Comparison of ENCODE assay signal across 1 cellular context in the genomic region with DNA sequence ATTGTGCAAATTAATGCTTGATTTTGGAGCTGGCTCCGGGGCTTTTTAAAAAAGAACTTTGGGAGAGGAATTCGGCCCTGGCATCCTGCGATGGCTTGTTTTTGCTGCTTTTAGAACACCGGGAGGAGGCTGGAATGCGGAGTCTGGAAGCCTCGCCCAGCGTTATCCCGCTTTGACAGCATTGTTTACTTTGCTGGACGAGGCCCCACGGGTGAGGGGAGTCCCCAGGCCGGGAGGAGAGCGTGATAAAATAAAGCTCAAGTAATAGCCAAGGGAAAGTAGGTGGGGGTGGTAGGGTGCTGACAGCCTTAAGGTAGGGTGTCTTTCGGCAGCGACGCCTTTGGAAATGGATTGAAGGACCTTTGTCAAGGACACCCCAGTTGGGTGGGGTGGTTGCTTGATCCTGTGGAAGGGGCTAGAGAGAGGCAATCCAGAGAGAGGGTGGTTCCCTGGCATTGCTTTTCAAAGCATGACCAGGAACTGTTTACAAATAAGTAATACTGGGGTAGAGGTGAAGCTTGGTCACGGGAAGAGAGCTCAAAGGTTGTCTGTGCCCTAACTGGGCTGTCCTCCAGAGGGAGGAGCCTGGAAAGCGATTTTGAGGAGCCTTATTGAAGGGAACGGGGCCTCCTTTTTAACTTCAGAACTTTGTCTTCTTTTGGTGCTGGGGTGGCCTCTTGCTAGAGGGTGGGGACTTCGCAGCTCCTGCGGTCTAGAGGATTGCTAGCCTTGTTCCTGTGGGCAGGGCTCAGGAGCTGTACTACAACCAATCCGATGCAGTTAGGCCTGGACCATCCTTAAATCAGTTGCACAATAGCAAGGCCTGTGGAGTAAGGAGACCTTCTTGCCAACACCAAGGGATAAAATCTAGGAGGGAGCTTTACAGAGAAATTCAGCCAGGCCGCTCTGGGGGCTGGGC.
TF ChIP-seq lines count a peak whose summit lies in the region.

No MANE protein-coding gene starts in this region.

TF ChIP-seq in HepG2, 621 proteins besides CTCF, POLR2A, EP300 and RAD21 (continued from another document and continues in another):
- TF ChIP-seq, protein P1, sequence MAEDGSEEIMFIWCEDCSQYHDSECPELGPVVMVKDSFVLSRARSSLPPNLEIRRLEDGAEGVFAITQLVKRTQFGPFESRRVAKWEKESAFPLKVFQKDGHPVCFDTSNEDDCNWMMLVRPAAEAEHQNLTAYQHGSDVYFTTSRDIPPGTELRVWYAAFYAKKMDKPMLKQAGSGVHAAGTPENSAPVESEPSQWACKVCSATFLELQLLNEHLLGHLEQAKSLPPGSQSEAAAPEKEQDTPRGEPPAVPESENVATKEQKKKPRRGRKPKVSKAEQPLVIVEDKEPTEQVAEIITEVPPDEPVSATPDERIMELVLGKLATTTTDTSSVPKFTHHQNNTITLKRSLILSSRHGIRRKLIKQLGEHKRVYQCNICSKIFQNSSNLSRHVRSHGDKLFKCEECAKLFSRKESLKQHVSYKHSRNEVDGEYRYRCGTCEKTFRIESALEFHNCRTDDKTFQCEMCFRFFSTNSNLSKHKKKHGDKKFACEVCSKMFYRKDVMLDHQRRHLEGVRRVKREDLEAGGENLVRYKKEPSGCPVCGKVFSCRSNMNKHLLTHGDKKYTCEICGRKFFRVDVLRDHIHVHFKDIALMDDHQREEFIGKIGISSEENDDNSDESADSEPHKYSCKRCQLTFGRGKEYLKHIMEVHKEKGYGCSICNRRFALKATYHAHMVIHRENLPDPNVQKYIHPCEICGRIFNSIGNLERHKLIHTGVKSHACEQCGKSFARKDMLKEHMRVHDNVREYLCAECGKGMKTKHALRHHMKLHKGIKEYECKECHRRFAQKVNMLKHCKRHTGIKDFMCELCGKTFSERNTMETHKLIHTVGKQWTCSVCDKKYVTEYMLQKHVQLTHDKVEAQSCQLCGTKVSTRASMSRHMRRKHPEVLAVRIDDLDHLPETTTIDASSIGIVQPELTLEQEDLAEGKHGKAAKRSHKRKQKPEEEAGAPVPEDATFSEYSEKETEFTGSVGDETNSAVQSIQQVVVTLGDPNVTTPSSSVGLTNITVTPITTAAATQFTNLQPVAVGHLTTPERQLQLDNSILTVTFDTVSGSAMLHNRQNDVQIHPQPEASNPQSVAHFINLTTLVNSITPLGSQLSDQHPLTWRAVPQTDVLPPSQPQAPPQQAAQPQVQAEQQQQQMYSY (CRISPR knock-in tag; IDR thresholded peaks at IDR 0.05), result no peak
- TF ChIP-seq ZNF33B (CRISPR knock-in tag; IDR thresholded peaks at IDR 0.05) (no peak), GTF2F1 (IDR thresholded peaks at IDR 0.05; ENCODE audit: low read length) (no peak), PTBP1 (IDR thresholded peaks at IDR 0.05; ENCODE audit: low read depth, low read length, poor library complexity, severe bottlenecking) (no peak), ZNF512B (CRISPR knock-in tag; IDR thresholded peaks at IDR 0.05; ENCODE audit: borderline replicate concordance) (no peak), MAFF (IDR thresholded peaks at IDR 0.05; ENCODE audit: low read depth, low read length) (no peak), ZNF572 (CRISPR knock-in tag; IDR thresholded peaks at IDR 0.05) (no peak), ZBTB3 (CRISPR knock-in tag; IDR thresholded peaks at IDR 0.05; ENCODE audit: borderline replicate concordance, low read depth) (no peak), PITX1 (CRISPR knock-in tag; IDR thresholded peaks at IDR 0.05) (no peak; the same call in 1 of the 2 replicates), HNRNPK (IDR thresholded peaks at IDR 0.05; ENCODE audit: low read depth, low read length, poor library complexity, severe bottlenecking) (no peak), PHF5A (CRISPR knock-in tag; IDR thresholded peaks at IDR 0.05; ENCODE audit: low read depth, unreplicated experiment) (no peak), ZHX2 (IDR thresholded peaks at IDR 0.05; ENCODE audit: low read depth) (no peak), ZHX2 (CRISPR knock-in tag; IDR thresholded peaks at IDR 0.05; ENCODE audit: borderline replicate concordance) (no peak), ZBTB38 (CRISPR knock-in tag; IDR thresholded peaks at IDR 0.05) (no peak), IRX3 (CRISPR knock-in tag; IDR thresholded peaks at IDR 0.05; ENCODE audit: borderline replicate concordance, low read depth) (no peak), NR2F1 (CRISPR knock-in tag; IDR thresholded peaks at IDR 0.05) (peak in 1 of 2 experiments; percentile 48; a peak in 1 of 4 replicates), PCBP2 (optimal IDR thresholded peaks at IDR 0.05; ENCODE audit: low read depth, low read length, poor library complexity, severe bottlenecking) (no peak)
- TF ChIP-seq, protein P2, sequence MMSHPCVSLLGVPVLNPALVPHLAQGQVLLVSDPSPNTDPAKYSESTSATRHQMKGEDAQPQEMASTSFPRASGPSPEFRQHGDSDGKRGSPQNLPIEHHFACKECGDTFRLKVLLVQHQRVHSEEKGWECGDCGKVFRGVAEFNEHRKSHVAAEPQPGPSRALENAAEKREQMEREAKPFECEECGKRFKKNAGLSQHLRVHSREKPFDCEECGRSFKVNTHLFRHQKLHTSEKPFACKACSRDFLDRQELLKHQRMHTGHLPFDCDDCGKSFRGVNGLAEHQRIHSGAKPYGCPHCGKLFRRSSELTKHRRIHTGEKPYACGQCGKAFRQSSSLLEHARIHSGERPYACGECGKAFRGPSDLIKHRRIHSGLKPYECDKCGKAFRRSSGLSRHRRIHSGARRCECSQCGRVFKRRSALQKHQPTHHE (CRISPR knock-in tag; IDR thresholded peaks at IDR 0.05; ENCODE audit: borderline replicate concordance), result 0 out of 2 replicates have a peak, but pooled peaks have one; percentile 1
- TF ChIP-seq, protein P3, sequence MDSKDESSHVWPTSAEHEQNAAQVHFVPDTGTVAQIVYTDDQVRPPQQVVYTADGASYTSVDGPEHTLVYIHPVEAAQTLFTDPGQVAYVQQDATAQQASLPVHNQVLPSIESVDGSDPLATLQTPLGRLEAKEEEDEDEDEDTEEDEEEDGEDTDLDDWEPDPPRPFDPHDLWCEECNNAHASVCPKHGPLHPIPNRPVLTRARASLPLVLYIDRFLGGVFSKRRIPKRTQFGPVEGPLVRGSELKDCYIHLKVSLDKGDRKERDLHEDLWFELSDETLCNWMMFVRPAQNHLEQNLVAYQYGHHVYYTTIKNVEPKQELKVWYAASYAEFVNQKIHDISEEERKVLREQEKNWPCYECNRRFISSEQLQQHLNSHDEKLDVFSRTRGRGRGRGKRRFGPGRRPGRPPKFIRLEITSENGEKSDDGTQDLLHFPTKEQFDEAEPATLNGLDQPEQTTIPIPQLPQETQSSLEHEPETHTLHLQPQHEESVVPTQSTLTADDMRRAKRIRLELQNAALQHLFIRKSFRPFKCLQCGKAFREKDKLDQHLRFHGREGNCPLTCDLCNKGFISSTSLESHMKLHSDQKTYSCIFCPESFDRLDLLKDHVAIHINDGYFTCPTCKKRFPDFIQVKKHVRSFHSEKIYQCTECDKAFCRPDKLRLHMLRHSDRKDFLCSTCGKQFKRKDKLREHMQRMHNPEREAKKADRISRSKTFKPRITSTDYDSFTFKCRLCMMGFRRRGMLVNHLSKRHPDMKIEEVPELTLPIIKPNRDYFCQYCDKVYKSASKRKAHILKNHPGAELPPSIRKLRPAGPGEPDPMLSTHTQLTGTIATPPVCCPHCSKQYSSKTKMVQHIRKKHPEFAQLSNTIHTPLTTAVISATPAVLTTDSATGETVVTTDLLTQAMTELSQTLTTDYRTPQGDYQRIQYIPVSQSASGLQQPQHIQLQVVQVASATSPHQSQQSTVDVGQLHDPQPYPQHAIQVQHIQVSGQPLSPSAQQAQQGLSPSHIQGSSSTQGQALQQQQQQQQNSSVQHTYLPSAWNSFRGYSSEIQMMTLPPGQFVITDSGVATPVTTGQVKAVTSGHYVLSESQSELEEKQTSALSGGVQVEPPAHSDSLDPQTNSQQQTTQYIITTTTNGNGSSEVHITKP (CRISPR knock-in tag; IDR thresholded peaks at IDR 0.05; ENCODE audit: low read depth), result no peak
- TF ChIP-seq, protein P4, sequence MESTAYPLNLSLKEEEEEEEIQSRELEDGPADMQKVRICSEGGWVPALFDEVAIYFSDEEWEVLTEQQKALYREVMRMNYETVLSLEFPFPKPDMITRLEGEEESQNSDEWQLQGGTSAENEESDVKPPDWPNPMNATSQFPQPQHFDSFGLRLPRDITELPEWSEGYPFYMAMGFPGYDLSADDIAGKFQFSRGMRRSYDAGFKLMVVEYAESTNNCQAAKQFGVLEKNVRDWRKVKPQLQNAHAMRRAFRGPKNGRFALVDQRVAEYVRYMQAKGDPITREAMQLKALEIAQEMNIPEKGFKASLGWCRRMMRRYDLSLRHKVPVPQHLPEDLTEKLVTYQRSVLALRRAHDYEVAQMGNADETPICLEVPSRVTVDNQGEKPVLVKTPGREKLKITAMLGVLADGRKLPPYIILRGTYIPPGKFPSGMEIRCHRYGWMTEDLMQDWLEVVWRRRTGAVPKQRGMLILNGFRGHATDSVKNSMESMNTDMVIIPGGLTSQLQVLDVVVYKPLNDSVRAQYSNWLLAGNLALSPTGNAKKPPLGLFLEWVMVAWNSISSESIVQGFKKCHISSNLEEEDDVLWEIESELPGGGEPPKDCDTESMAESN (CRISPR knock-in tag; conservative IDR thresholded peaks at IDR 0.05), result no peak
- TF ChIP-seq, protein P5, sequence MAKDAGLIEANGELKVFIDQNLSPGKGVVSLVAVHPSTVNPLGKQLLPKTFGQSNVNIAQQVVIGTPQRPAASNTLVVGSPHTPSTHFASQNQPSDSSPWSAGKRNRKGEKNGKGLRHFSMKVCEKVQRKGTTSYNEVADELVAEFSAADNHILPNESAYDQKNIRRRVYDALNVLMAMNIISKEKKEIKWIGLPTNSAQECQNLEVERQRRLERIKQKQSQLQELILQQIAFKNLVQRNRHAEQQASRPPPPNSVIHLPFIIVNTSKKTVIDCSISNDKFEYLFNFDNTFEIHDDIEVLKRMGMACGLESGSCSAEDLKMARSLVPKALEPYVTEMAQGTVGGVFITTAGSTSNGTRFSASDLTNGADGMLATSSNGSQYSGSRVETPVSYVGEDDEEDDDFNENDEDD (CRISPR knock-in tag; IDR thresholded peaks at IDR 0.05; ENCODE audit: borderline replicate concordance), result no peak; the same call in 1 of the 2 replicates
- TF ChIP-seq, protein P6, sequence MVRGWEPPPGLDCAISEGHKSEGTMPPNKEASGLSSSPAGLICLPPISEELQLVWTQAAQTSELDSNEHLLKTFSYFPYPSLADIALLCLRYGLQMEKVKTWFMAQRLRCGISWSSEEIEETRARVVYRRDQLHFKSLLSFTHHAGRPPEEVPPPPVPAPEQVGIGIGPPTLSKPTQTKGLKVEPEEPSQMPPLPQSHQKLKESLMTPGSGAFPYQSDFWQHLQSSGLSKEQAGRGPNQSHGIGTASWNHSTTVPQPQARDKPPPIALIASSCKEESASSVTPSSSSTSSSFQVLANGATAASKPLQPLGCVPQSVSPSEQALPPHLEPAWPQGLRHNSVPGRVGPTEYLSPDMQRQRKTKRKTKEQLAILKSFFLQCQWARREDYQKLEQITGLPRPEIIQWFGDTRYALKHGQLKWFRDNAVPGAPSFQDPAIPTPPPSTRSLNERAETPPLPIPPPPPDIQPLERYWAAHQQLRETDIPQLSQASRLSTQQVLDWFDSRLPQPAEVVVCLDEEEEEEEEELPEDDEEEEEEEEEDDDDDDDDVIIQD (CRISPR knock-in tag; IDR thresholded peaks at IDR 0.05; ENCODE audit: low read depth), result no peak
- TF ChIP-seq, protein P7, sequence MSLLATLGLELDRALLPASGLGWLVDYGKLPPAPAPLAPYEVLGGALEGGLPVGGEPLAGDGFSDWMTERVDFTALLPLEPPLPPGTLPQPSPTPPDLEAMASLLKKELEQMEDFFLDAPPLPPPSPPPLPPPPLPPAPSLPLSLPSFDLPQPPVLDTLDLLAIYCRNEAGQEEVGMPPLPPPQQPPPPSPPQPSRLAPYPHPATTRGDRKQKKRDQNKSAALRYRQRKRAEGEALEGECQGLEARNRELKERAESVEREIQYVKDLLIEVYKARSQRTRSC (CRISPR knock-in tag; IDR thresholded peaks at IDR 0.05; ENCODE audit: low read depth), result no peak
